1 cellular context compared by ENCODE assay signal in genomic region chr1:45926302-45926701, GRCh38.
TF ChIP-seq lines count a peak whose summit lies in the region.

No MANE protein-coding gene starts in this region.

TF ChIP-seq in GM23338, 12 proteins besides CTCF, POLR2A, EP300 and RAD21 (continued from another document):
- no peak for TF ChIP-seq ZNF462 (CRISPR knock-in tag; IDR thresholded peaks at IDR 0.05)
- TF ChIP-seq NANOG (IDR thresholded peaks at IDR 0.05; ENCODE audit: borderline replicate concordance) = no peak
- no peak for TF ChIP-seq EZH2phosphoT487 (IDR thresholded peaks at IDR 0.05; ENCODE audit: unreplicated experiment)
- TF ChIP-seq STAT1 (IDR thresholded peaks at IDR 0.05; ENCODE audit: unreplicated experiment) = no peak
- no peak for TF ChIP-seq EZH2 (IDR thresholded peaks at IDR 0.05; ENCODE audit: low read depth, unreplicated experiment)
- no peak for TF ChIP-seq ZNF114 (CRISPR knock-in tag; IDR thresholded peaks at IDR 0.05)
